ENCODE assay signal across 8 cellular contexts in genomic region chrX:39196192-39197102, GRCh38.
DNase-seq lines count a peak whose midpoint lies in the region; ATAC-seq and TF ChIP-seq lines count a peak whose summit lies in the region.

No MANE protein-coding gene starts in this region.

- H3K36me3 ChIP-seq in uterus = no peaks in the 10 kb centered on the region

- TF ChIP-seq CTCF in fibroblast of the aortic adventitia (IDR thresholded peaks at IDR 0.05; ENCODE audit: insufficient read depth, low read length) (no peak), uterus (IDR thresholded peaks at IDR 0.05) (no peak)

- peak overlapping the region; percentile 76 for H3K27ac Mint-ChIP-seq in activated CD4-positive, alpha-beta T cell treated with anti-CD3 and anti-CD28 coated beads for 36 hours

- CTCF ChIA-PET in activated CD4-positive, alpha-beta T cell treated with anti-CD3 and anti-CD28 coated beads for 36 hours (lab: Charles Lee) = interaction anchor here (0.5 to 1.3 kb wide), 4 partner anchors 11 to 40 kb away, joined by 3 to 4 read pairs (median 4); no protein-coding TSS in a partner anchor

- intact Hi-C loops in activated CD4-positive, alpha-beta T cell treated with anti-CD3 and anti-CD28 coated beads for 36 hours (cut with DNase I, micrococcal nuclease) = loop anchor here (1.0 to 10.0 kb wide), 5 partner anchors 9 to 658 kb away; no protein-coding TSS in a partner anchor
- intact Hi-C loops in uterus (cut with DNase I; ENCODE audit: low total_unique reads) = no loop called here

- H3K27me3 ChIP-seq in uterus = no peaks in the 10 kb centered on the region

- H3K27ac ChIP-seq in uterus = no peak overlapping the region

- H3K9me3 Mint-ChIP-seq in activated CD4-positive, alpha-beta T cell treated with anti-CD3 and anti-CD28 coated beads for 36 hours (ENCODE audit: low read depth) = no peaks in the 10 kb centered on the region

- no peaks in the 10 kb centered on the region for H3K36me3 Mint-ChIP-seq in activated CD4-positive, alpha-beta T cell treated with anti-CD3 and anti-CD28 coated beads for 36 hours (ENCODE audit: low read depth)

- POLR2A ChIA-PET in activated CD4-positive, alpha-beta T cell treated with anti-CD3 and anti-CD28 coated beads for 36 hours (lab: Charles Lee) = interaction anchor here (0.6 to 1.7 kb wide), 4 partner anchors 22 to 313 kb away, joined by 3 to 6 read pairs (median 4); no protein-coding TSS in a partner anchor

- peak overlapping the region; percentile 44 for H3K4me3 Mint-ChIP-seq in activated CD4-positive, alpha-beta T cell treated with anti-CD3 and anti-CD28 coated beads for 36 hours

- peak; percentile 71 for DNase-seq in A172 (ENCODE audit: low spot score)
- DNase-seq in NCI-H1105 treated with DMSO at 0.1 percent for 48 hours (lab: John Stamatoyannopoulos, UW) = peak; percentile 73
- peak; percentile 69 for DNase-seq in activated CD4-positive, alpha-beta T cell treated with anti-CD3 and anti-CD28 coated beads for 36 hours
- peak; percentile 16 for DNase-seq in fibroblast of the aortic adventitia (ENCODE audit: low read depth)
- peak; percentile 15 to 27 for DNase-seq in uterus
- no peak for DNase-seq in Ammon's horn (ENCODE audit: low spot score)

- H3K4me1 Mint-ChIP-seq in activated CD4-positive, alpha-beta T cell treated with anti-CD3 and anti-CD28 coated beads for 36 hours = peaks cover 47% of the 10 kb centered on the region

- no peak for TF ChIP-seq POLR2A in GM18505 (IDR thresholded peaks at IDR 0.05; ENCODE audit: borderline replicate concordance, extremely low read depth, insufficient read depth, insufficient read length)
- TF ChIP-seq POLR2A in uterus (IDR thresholded peaks at IDR 0.05) = no peak

- H3K4me3 ChIP-seq in fibroblast of the aortic adventitia (ENCODE audit: low read depth, low read length) (no peak overlapping the region), uterus (no peak overlapping the region)

- H3K4me1 ChIP-seq in uterus = no peaks in the 10 kb centered on the region

- ATAC-seq in GM18505 (IDR thresholded peaks at IDR 0.05; ENCODE audit: unreplicated experiment) (peak; percentile 93), HG02798 (IDR thresholded peaks at IDR 0.05; ENCODE audit: poor library complexity, unreplicated experiment) (peak; percentile 96)
- peak; percentile 85 for ATAC-seq in activated CD4-positive, alpha-beta T cell treated with anti-CD3 and anti-CD28 coated beads for 36 hours

- H3K27me3 Mint-ChIP-seq in activated CD4-positive, alpha-beta T cell treated with anti-CD3 and anti-CD28 coated beads for 36 hours = peaks cover 2% of the 10 kb centered on the region

- no peaks in the 10 kb centered on the region for H3K9me3 ChIP-seq in uterus
